Comparison of ENCODE assay signal across 9 cellular contexts in the genomic region with DNA sequence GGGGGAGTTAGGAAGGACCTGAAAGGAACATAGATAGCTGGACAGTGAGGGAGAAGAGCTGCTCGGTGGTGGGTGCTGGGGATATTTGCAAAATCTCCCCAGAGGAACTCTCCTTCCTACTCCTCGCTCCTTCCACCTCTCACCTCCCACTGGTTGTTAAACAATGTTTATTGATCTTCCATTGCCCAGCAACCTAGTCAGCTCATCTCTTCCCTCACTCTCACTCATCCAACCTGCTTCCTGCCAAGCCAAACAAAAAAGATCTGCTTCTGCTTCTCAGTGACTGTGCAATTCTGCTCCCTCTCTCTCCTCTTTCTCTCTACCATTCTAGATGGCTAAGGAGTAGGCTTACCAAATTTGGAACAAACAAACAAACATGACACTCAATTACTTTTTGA.
DNase-seq lines count a peak whose midpoint lies in the region; ATAC-seq, FAIRE-seq and TF ChIP-seq lines count a peak whose summit lies in the region.
"Had no signal": no experiment of that assay in that cellular context is flagged by ENCODE, and none has a peak within 500 bp of the region (broad histone marks: within the 10 kb centered on the region; RNA-seq: fewer than 3 reads in every experiment).

No MANE protein-coding gene starts in this region.

- no peaks in the 10 kb centered on the region for H3K79me2 ChIP-seq in fibroblast of lung (ENCODE audit: control insufficient read depth, insufficient read depth, low read length)

- H3K4me3 ChIP-seq in fibroblast of lung (replicated peaks in 1 of 4; ENCODE audit: control extremely low read depth in 1 of 4, insufficient read depth in 1 of 4, low read depth in 3 of 4, low read length in 4 of 4) (no peak overlapping the region), skin epidermis (no peak overlapping the region)

- TF ChIP-seq CTCF in fibroblast of lung (conservative IDR thresholded peaks at IDR 0.05 in 1 of 2, IDR thresholded peaks at IDR 0.05 in 1 of 2; ENCODE audit: low read depth in 1 of 2, low read length in 2 of 2): no peak

- H2AFZ ChIP-seq in fibroblast of lung (ENCODE audit: low read length): no peak overlapping the region

- no peak for TF ChIP-seq POLR2A in GM12892 (IDR thresholded peaks at IDR 0.05; ENCODE audit: low read depth, low read length)

- no peaks in the 10 kb centered on the region for H3K36me3 ChIP-seq in fibroblast of lung (ENCODE audit: control insufficient read depth, insufficient read depth, low read length)

- no peak for DNase-seq in GM12892 (ENCODE audit: insufficient read length)
- DNase-seq in RCC 7860 (ENCODE audit: low spot score): peak; percentile 16
- peak; percentile 72 to 74 for DNase-seq in fibroblast of lung (ENCODE audit: low read depth in 2 of 2)
- no peak for DNase-seq in NCI-H2227 treated with DMSO at 0.1 percent for 48 hours (lab: John Stamatoyannopoulos, UW)
- no peak for DNase-seq in activated CD8-positive, alpha-beta memory T cell treated with anti-CD3 and anti-CD28 coated beads, Interleukin-2, amount 50 U/mL, for 48 hours
- DNase-seq in A172 (ENCODE audit: low spot score): no peak
- DNase-seq: H7 had no signal

- no peak for ATAC-seq in GM18517 (IDR thresholded peaks at IDR 0.05; ENCODE audit: unreplicated experiment)

- H3K27ac ChIP-seq in fibroblast of lung (ENCODE audit: insufficient read depth, low read length) (peak overlapping the region; percentile 93), skin epidermis (peak overlapping the region in 20 of 21 experiments; percentile 55 to 87 (median 76))

- H3K9ac ChIP-seq in fibroblast of lung (ENCODE audit: insufficient read depth, low read length): no peak overlapping the region

- H4K20me1 ChIP-seq in fibroblast of lung (ENCODE audit: control insufficient read depth, extremely low read depth, insufficient read depth, low read length): no peaks in the 10 kb centered on the region

- H3K9me3 ChIP-seq in fibroblast of lung (ENCODE audit: control insufficient read depth, insufficient read depth, low read depth, low read length): no peaks in the 10 kb centered on the region

- peaks cover 17% of the 10 kb centered on the region for H3K4me1 ChIP-seq in fibroblast of lung (ENCODE audit: control insufficient read depth, extremely low read depth, insufficient read depth, low read length)

- H3K27me3 ChIP-seq in fibroblast of lung (ENCODE audit: control insufficient read depth, insufficient read depth, low read length): no peaks in the 10 kb centered on the region

- no peak overlapping the region for H3K4me2 ChIP-seq in fibroblast of lung (ENCODE audit: extremely low read depth, insufficient read depth, low read length)

- FAIRE-seq in GM12892 (lab: Jason Lieb, UNC) (peak; percentile 85), RCC 7860 (lab: Jason Lieb, UNC) (no peak)

Comparison
In these comparisons a context has a peak if more than half of its experiments do, and no peak if none do; other contexts are left out.
1. DNase-seq: peak in RCC 7860 (single experiment) and fibroblast of lung (2 of 2); none in GM12892 (single experiment), NCI-H2227 treated with DMSO at 0.1 percent for 48 hours (single experiment), activated CD8-positive, alpha-beta memory T cell treated with anti-CD3 and anti-CD28 coated beads, Interleukin-2, amount 50 U/mL, for 48 hours (single experiment) and A172 (single experiment).